In genomic region chr11:917426-917825, GRCh38 we compare ENCODE assay signal across 29 cellular contexts.
"Had no signal": no experiment of that assay in that cellular context is flagged by ENCODE, and none has a peak within 500 bp of the region (broad histone marks: within the 10 kb centered on the region; RNA-seq: fewer than 3 reads in every experiment).

No MANE protein-coding gene starts in this region.

- H3K9me3 Mint-ChIP-seq: activated CD4-positive, alpha-beta memory T cell treated with anti-CD3 and anti-CD28 coated beads, Interleukin-2, amount 10 ng/mL, durations not matched to agents 7 days and 5 days; activated CD4-positive, alpha-beta T cell treated with anti-CD3 and anti-CD28 coated beads, Interleukin-2, amount 10 ng/mL, durations not matched to agents 7 days and 5 days; activated T-cell treated with anti-CD3 and anti-CD28 coated beads, Interleukin-2, amount 50 U/mL, for 24 hours; activated T-cell treated with anti-CD3 and anti-CD28 coated beads, Interleukin-2, amount 50 U/mL, for 72 hours; central memory CD8-positive, alpha-beta T cell; T-helper 2 cell treated with Interferon-gamma antibody and Interleukin-4, amounts not matched to agents 5 μg/mL and 100 μg/mL, for 36 hours had no signal

- ATAC-seq: activated CD4-positive, alpha-beta T cell treated with anti-CD3 and anti-CD28 coated beads for 36 hours; activated T-cell treated with anti-CD3 and anti-CD28 coated beads, Interleukin-2, amount 50 U/mL, for 72 hours; heart left ventricle; T-helper 17 cell had no signal

- H3K4me3 Mint-ChIP-seq: activated CD4-positive, alpha-beta memory T cell treated with anti-CD3 and anti-CD28 coated beads, Interleukin-2, amount 10 ng/mL, durations not matched to agents 7 days and 5 days; activated CD4-positive, alpha-beta T cell treated with anti-CD3 and anti-CD28 coated beads for 36 hours; activated CD4-positive, alpha-beta T cell treated with anti-CD3 and anti-CD28 coated beads, Interleukin-2, amount 10 ng/mL, durations not matched to agents 7 days and 5 days; activated naive CD8-positive, alpha-beta T cell; activated T-cell treated with anti-CD3 and anti-CD28 coated beads, Interleukin-2, amount 50 U/mL, for 24 hours; activated T-cell treated with anti-CD3 and anti-CD28 coated beads, Interleukin-2, amount 50 U/mL, for 72 hours; central memory CD8-positive, alpha-beta T cell; T-helper 17 cell; T-helper 2 cell treated with Interferon-gamma antibody and Interleukin-4, amounts not matched to agents 5 μg/mL and 100 μg/mL, for 36 hours had no signal

- H3K9me3 ChIP-seq: heart left ventricle had no signal

- H3K36me3 Mint-ChIP-seq: activated naive CD8-positive, alpha-beta T cell had no signal

- H3K4me3 ChIP-seq: heart left ventricle had no signal

- H3K27ac Mint-ChIP-seq: activated CD4-positive, alpha-beta memory T cell treated with anti-CD3 and anti-CD28 coated beads, Interleukin-2, amount 10 ng/mL, durations not matched to agents 7 days and 5 days; activated CD4-positive, alpha-beta T cell treated with anti-CD3 and anti-CD28 coated beads for 36 hours; activated CD4-positive, alpha-beta T cell treated with anti-CD3 and anti-CD28 coated beads, Interleukin-2, amount 10 ng/mL, durations not matched to agents 7 days and 5 days; activated naive CD8-positive, alpha-beta T cell; activated T-cell treated with anti-CD3 and anti-CD28 coated beads, Interleukin-2, amount 50 U/mL, for 24 hours; activated T-cell treated with anti-CD3 and anti-CD28 coated beads, Interleukin-2, amount 50 U/mL, for 72 hours; T-helper 17 cell; T-helper 2 cell treated with Interferon-gamma antibody and Interleukin-4, amounts not matched to agents 5 μg/mL and 100 μg/mL, for 36 hours had no signal

- H3K27ac ChIP-seq: brain microvascular endothelial cell, epithelial cell of prostate had no signal

- H3K36me3 ChIP-seq: brain microvascular endothelial cell, heart left ventricle had no signal

- DNase-seq: activated CD4-positive, alpha-beta memory T cell treated with anti-CD3 and anti-CD28 coated beads, Interleukin-2, amount 10 ng/mL, durations not matched to agents 7 days and 5 days; activated CD4-positive, alpha-beta T cell treated with anti-CD3 and anti-CD28 coated beads for 36 hours; activated CD4-positive, alpha-beta T cell treated with anti-CD3 and anti-CD28 coated beads, Interleukin-2, amount 10 ng/mL, durations not matched to agents 7 days and 5 days; activated CD4-positive, alpha-beta T cell treated with anti-CD3 and anti-CD28 coated beads, Interleukin-2, amount 50 U/mL, for 4 hours; activated CD4-positive, CD25-positive, alpha-beta regulatory T cell; activated CD4-positive, CD25-positive, alpha-beta regulatory T cell treated with anti-CD3 and anti-CD28 coated beads, Interleukin-2, amount 50 U/mL, for 72 hours; activated CD8-positive, alpha-beta memory T cell treated with anti-CD3 and anti-CD28 coated beads, Interleukin-2, amount 50 U/mL, for 48 hours; activated effector memory CD4-positive, alpha-beta T cell treated with Interleukin-2 at 50 U/mL for 16 hours; activated gamma-delta T cell treated with Interleukin-2 at 50 U/mL for 16 hours; activated naive CD4-positive, alpha-beta T cell treated with anti-CD3 and anti-CD28 coated beads, Interleukin-2, amount 50 U/mL, for 16 hours; activated naive CD4-positive, alpha-beta T cell treated with Interleukin-2 at 50 U/mL for 16 hours; activated T-cell treated with anti-CD3 and anti-CD28 coated beads for 4 hours; activated T-cell treated with anti-CD3 and anti-CD28 coated beads, Interleukin-2, amount 50 U/mL, for 24 hours; activated T-cell treated with anti-CD3 and anti-CD28 coated beads, Interleukin-2, amount 50 U/mL, for 72 hours; amniotic stem cell; anterior cingulate cortex; brain microvascular endothelial cell; cortex of kidney; effector CD8-positive, alpha-beta T cell; foreskin fibroblast; glutamatergic neuron; T-helper 1 cell; T-helper 17 cell; T1000 had no signal

- H3K27me3 ChIP-seq: brain microvascular endothelial cell, heart left ventricle had no signal

- H3K27me3 Mint-ChIP-seq: activated CD4-positive, alpha-beta memory T cell treated with anti-CD3 and anti-CD28 coated beads, Interleukin-2, amount 10 ng/mL, durations not matched to agents 7 days and 5 days; activated CD4-positive, alpha-beta T cell treated with anti-CD3 and anti-CD28 coated beads for 36 hours; activated CD4-positive, alpha-beta T cell treated with anti-CD3 and anti-CD28 coated beads, Interleukin-2, amount 10 ng/mL, durations not matched to agents 7 days and 5 days; activated naive CD8-positive, alpha-beta T cell; activated T-cell treated with anti-CD3 and anti-CD28 coated beads, Interleukin-2, amount 50 U/mL, for 24 hours; central memory CD8-positive, alpha-beta T cell; T-helper 17 cell had no signal

- H3K4me1 Mint-ChIP-seq: activated CD4-positive, alpha-beta memory T cell treated with anti-CD3 and anti-CD28 coated beads, Interleukin-2, amount 10 ng/mL, durations not matched to agents 7 days and 5 days; activated CD4-positive, alpha-beta T cell treated with anti-CD3 and anti-CD28 coated beads, Interleukin-2, amount 10 ng/mL, durations not matched to agents 7 days and 5 days; central memory CD8-positive, alpha-beta T cell; T-helper 17 cell had no signal
